In genomic region chr5:149452007-149452664, GRCh38 we compare ENCODE assay signal across 8 cellular contexts.
A peak's percentile ranks its signal among the peaks of the same experiment; 100 is the strongest.
DNase-seq lines count a peak whose midpoint lies in the region; ATAC-seq and TF ChIP-seq lines count a peak whose summit lies in the region.

No MANE protein-coding gene starts in this region.

- no peaks in the 10 kb centered on the region for H3K36me3 ChIP-seq in gastroesophageal sphincter
- H3K36me3 ChIP-seq in parathyroid adenoma (ENCODE audit: control insufficient read depth, insufficient read depth, low read length) = no peaks in the 10 kb centered on the region

- WGBS in gastroesophageal sphincter (ENCODE audit: low coverage in 1 of 2), 2 donors = 12 to 50% methylated on average over 4 to 10 of the region's 11 CpGs

- peak overlapping the region; percentile 95 for H2AFZ ChIP-seq in parathyroid adenoma

- peak overlapping the region; percentile 82 to 94 (median 88) for H3K27ac ChIP-seq in gastroesophageal sphincter
- peak overlapping the region; percentile 63 for H3K27ac ChIP-seq in parathyroid adenoma

- H3K4me2 ChIP-seq in parathyroid adenoma (ENCODE audit: low read length) = no peak overlapping the region

- no peak overlapping the region for H3K9ac ChIP-seq in parathyroid adenoma

- H3K27me3 ChIP-seq in gastroesophageal sphincter (no peaks in the 10 kb centered on the region), parathyroid adenoma (ENCODE audit: control insufficient read depth, insufficient read depth, low read length) (no peaks in the 10 kb centered on the region)

- H3K79me2 ChIP-seq in parathyroid adenoma = no peaks in the 10 kb centered on the region

- in situ Hi-C loops in GM13977 (cut with MboI; ENCODE audit: low pct_unique_long_range_greater_than_20kb, low sequenced_read_pairs, unreplicated experiment) = no loop called here

- ATAC-seq in gastroesophageal sphincter = peak; percentile 27

- no peak for TF ChIP-seq EP300 in gastroesophageal sphincter (IDR thresholded peaks at IDR 0.05)

- H3K4me1 ChIP-seq in gastroesophageal sphincter (peaks cover 12 to 85% (median 53%) of the 10 kb centered on the region in 3 donors), parathyroid adenoma (peaks cover 18% of the 10 kb centered on the region)

- no peak overlapping the region for H3K4me3 ChIP-seq in gastroesophageal sphincter
- no peak overlapping the region for H3K4me3 ChIP-seq in parathyroid adenoma (ENCODE audit: low read depth, low read length)

- TF ChIP-seq POLR2A in gastroesophageal sphincter (IDR thresholded peaks at IDR 0.05) = no peak

- DNase-seq in COLO829 (ENCODE audit: low spot score) = peak; percentile 63
- DNase-seq in SKM-1 (lab: John Stamatoyannopoulos, UW; ENCODE audit: unreplicated experiment) = peak; percentile 71
- DNase-seq in HPDE6-E6E7 (ENCODE audit: extremely low spot score) = no peak
- no peak for DNase-seq in NCI-H1105 (lab: John Stamatoyannopoulos, UW)
- DNase-seq in NCI-H82 (lab: John Stamatoyannopoulos, UW) = no peak
- no peak for DNase-seq in GM13977 (ENCODE audit: low spot score)

- H3K9me3 ChIP-seq in gastroesophageal sphincter (no peaks in the 10 kb centered on the region), parathyroid adenoma (ENCODE audit: control insufficient read depth, low read length) (no peaks in the 10 kb centered on the region)

- TF ChIP-seq CTCF in gastroesophageal sphincter (IDR thresholded peaks at IDR 0.05) = peak in 1 of 4 experiments; percentile 9
- no peak for TF ChIP-seq CTCF in parathyroid adenoma (IDR thresholded peaks at IDR 0.05)
- TF ChIP-seq CTCF in GM13977 (IDR thresholded peaks at IDR 0.05; ENCODE audit: extremely low read depth, insufficient read depth, missing control alignments) = no peak

Comparison
In these comparisons a context has a peak if more than half of its experiments do, and no peak if none do; other contexts are left out.
1. DNase-seq: peak in COLO829 (single experiment) and SKM-1 (single experiment); none in HPDE6-E6E7 (single experiment), NCI-H1105 (single experiment), NCI-H82 (single experiment) and GM13977 (single experiment).